ENCODE assay signal across 8 cellular contexts in the genomic region with DNA sequence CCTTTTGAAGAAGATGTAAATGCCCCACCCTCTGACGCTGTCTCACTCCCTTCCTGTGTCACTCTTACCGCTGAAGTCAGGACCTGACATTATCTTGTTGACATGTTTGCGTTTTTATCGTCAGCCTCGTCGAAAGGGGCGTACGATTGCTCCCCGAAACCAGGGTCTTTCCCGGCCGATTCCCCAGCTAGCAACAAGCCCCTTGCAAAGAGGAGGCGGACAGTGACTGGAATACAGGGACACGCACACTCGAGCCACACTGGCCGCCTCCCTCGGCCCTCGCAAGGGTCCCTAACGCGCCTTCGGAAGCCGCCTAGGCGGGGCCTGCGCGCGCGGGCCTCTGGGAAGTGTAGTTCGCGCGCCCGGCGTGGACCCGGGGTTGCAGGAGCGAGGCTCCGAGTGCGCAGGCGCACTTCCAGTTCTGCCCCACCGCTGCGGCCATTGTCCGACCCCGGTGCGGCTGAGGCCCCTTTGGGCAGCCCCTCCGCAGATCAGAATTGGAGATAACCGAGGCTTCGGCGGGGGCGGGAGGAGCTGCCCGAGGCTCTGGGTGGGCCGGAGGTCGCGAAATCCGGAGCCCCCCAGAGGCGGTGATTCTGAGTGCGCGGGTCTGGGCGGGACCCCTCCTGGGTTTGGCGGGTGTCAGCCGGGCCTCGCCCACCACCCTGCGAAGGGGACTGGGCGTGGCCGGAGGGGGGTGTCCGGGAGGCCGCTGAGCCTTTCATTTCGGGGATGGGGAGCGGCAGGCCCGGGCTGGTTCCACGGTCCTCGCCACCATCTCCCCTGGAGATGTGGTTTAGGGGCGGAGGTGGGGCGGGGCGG.
DNase-seq lines count a peak whose midpoint lies in the region; ATAC-seq and TF ChIP-seq lines count a peak whose summit lies in the region.

A gene (plus strand): TSS at position 412 of the 822 bp plus-strand sequence. CDS start 502 bp downstream, outside the sequence.

- H3K27me3 ChIP-seq in layer of hippocampus (ENCODE audit: control insufficient read depth, insufficient read depth, low read length), result no peaks in the 10 kb centered on the region

- H3K4me3 ChIP-seq in AG09309 (ENCODE audit: control insufficient read depth, low read depth, low read length) (peak within 1 kb of the TSS; percentile 95), choroid plexus epithelial cell (ENCODE audit: low read depth, low read length) (peak within 1 kb of the TSS; percentile 85)

- TF ChIP-seq CTCF in AG09309 (IDR thresholded peaks at IDR 0.05; ENCODE audit: control insufficient read depth, insufficient read depth, low read depth, low read length, missing control alignments) (no peak), choroid plexus epithelial cell (conservative IDR thresholded peaks at IDR 0.05; ENCODE audit: low read depth, low read length) (no peak)

- ATAC-seq in GM19023 (IDR thresholded peaks at IDR 0.05; ENCODE audit: unreplicated experiment) (peak; percentile 88), HG03280 (IDR thresholded peaks at IDR 0.05; ENCODE audit: unreplicated experiment) (peak; percentile 93)

- H3K27ac ChIP-seq in layer of hippocampus (ENCODE audit: low read depth, low read length), result peak within 1 kb of the TSS; percentile 67

- DNase-seq in AG09309 (ENCODE audit: low read depth) (no peak), NCI-H446 treated with DMSO at 0.1 percent for 48 hours (lab: John Stamatoyannopoulos, UW) (peak; percentile 47), choroid plexus epithelial cell (ENCODE audit: low read depth) (peak; percentile 87)
- DNase-seq in activated CD4-positive, alpha-beta T cell treated with anti-CD3 and anti-CD28 coated beads for 24 hours (ENCODE audit: low read depth in 2 of 2), result peak; percentile 74 to 77
- peak; percentile 64 to 80 (median 74) for DNase-seq in stimulated activated CD4-positive, alpha-beta T cell treated with anti-CD3 and anti-CD28 coated beads, Interleukin-1b, Interleukin-23, amount 100 ng/mL, for 24 hours (ENCODE audit: low read depth in 4 of 4, low spot score in 1 of 4)
